Comparison of ENCODE assay signal across 8 cellular contexts in the genomic region with DNA sequence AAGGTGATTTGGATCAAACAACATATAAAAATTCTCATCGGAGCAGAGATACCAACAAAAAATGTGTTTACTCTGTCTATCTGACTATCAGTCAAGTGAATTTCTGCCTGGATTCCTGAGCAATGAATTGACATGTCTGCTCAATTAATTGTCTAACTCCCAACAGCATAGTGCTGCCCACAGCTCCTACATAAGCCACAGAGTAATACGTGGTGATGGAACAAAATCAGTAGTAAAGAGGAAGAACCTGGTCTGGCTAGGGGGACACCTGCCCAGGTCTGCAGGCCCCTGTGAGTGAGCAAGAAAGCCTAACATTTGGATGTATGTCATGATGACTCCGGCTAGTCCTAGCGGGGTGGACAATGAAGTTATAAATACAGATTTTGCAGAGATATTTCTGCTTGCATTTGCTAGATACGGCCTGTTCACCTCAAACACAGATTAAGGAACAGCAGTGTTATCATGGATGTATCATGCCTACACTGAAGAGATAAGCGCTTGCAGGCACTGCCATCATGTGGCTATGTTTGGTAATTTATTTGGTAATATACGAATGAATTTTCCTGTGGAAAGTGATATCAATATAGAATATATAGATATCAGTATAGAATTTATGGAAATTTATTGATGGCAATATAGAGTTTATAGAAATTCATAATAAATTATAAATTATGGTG.
DNase-seq lines count a peak whose midpoint lies in the region; ATAC-seq and TF ChIP-seq lines count a peak whose summit lies in the region.

No MANE protein-coding gene starts in this region.

- no peaks in the 10 kb centered on the region for H3K79me1 ChIP-seq in trophoblast cell (ENCODE audit: low read length)

- peak; percentile 64 for DNase-seq in ELR (ENCODE audit: low read depth)
- peak; percentile 62 for DNase-seq in activated T-cell treated with anti-CD3 and anti-CD28 coated beads, Interleukin-2, amount 50 U/mL, for 24 hours
- peak; percentile 51 for DNase-seq in fibroblast of villous mesenchyme (ENCODE audit: low read depth)
- DNase-seq in trophoblast cell = peak; percentile 52 to 76
- no peak for DNase-seq in omental fat pad (ENCODE audit: low spot score)

- ATAC-seq in HG03378 (IDR thresholded peaks at IDR 0.05; ENCODE audit: unreplicated experiment) (no peak), omental fat pad (ENCODE audit: low FRiP score) (no peak)

- no peak for TF ChIP-seq EP300 in Ishikawa (IDR thresholded peaks at IDR 0.05; ENCODE audit: borderline replicate concordance)

- peaks cover 27% of the 10 kb centered on the region for H3K4me1 Mint-ChIP-seq in activated T-cell treated with anti-CD3 and anti-CD28 coated beads, Interleukin-2, amount 50 U/mL, for 24 hours (ENCODE audit: low read depth)

- no peak overlapping the region for H4K91ac ChIP-seq in trophoblast cell (ENCODE audit: low read depth, low read length)

- H3K9me3 ChIP-seq in OCI-LY1 (ENCODE audit: low read length) (no peaks in the 10 kb centered on the region), trophoblast cell (ENCODE audit: insufficient read depth, low read depth, low read length) (no peaks in the 10 kb centered on the region)

- no peak overlapping the region for H4K12ac ChIP-seq in trophoblast cell (ENCODE audit: low read depth, low read length)

- WGBS in trophoblast cell (ENCODE audit: extremely low coverage, insufficient coverage, insufficient read length) = no CpG with 5 or more reads among the region's 7 CpGs

- no peaks in the 10 kb centered on the region for H3K4me1 ChIP-seq in OCI-LY1 (ENCODE audit: insufficient read depth, low read length, severe bottlenecking)
- no peaks in the 10 kb centered on the region for H3K4me1 ChIP-seq in trophoblast cell (ENCODE audit: control insufficient read depth in 1 of 2, insufficient read depth in 2 of 2, low read length in 2 of 2)

- no peak overlapping the region for H2AK5ac ChIP-seq in trophoblast cell (ENCODE audit: low read length)

- no peak overlapping the region for H3K23ac ChIP-seq in trophoblast cell (ENCODE audit: low read length)

- H3K9me2 ChIP-seq in OCI-LY1 (ENCODE audit: low read depth, low read length) = no peaks in the 10 kb centered on the region

- peaks cover 3% of the 10 kb centered on the region; the same call in 1 of the 2 replicates for H3F3A ChIP-seq in OCI-LY1 (ENCODE audit: insufficient read depth, low read length)

- H4K8ac ChIP-seq in trophoblast cell (ENCODE audit: low read depth, low read length) = no peak overlapping the region

- H3K4me3 ChIP-seq in OCI-LY1 (ENCODE audit: low read depth, low read length, poor library complexity, severe bottlenecking) = no peak overlapping the region
- no peak overlapping the region for H3K4me3 ChIP-seq in fibroblast of villous mesenchyme (ENCODE audit: low read depth, low read length)
- no peak overlapping the region for H3K4me3 ChIP-seq in trophoblast cell (ENCODE audit: low read depth, low read length)

- no peak overlapping the region for H2BK120ac ChIP-seq in trophoblast cell (ENCODE audit: insufficient read depth, low read length, poor library complexity)

- H2AFZ ChIP-seq in OCI-LY1 (ENCODE audit: low read length) (no peak overlapping the region), trophoblast cell (ENCODE audit: insufficient read depth, low read length, poor library complexity) (no peak overlapping the region)

- no peaks in the 10 kb centered on the region for H3K36me3 Mint-ChIP-seq in activated T-cell treated with anti-CD3 and anti-CD28 coated beads, Interleukin-2, amount 50 U/mL, for 24 hours (ENCODE audit: low read depth)

- no peaks in the 10 kb centered on the region for H3K9me3 Mint-ChIP-seq in activated T-cell treated with anti-CD3 and anti-CD28 coated beads, Interleukin-2, amount 50 U/mL, for 24 hours

- H3K27me3 ChIP-seq in OCI-LY1 (ENCODE audit: insufficient read depth, low read length) (no peaks in the 10 kb centered on the region), trophoblast cell (ENCODE audit: insufficient read depth, low read length) (no peaks in the 10 kb centered on the region)

- H3K4me3 Mint-ChIP-seq in activated T-cell treated with anti-CD3 and anti-CD28 coated beads, Interleukin-2, amount 50 U/mL, for 24 hours = no peak overlapping the region

- no peak overlapping the region for H3K18ac ChIP-seq in trophoblast cell (ENCODE audit: low read length)

- peak; percentile 69 for TF ChIP-seq CTCF in OCI-LY1 (IDR thresholded peaks at IDR 0.05; ENCODE audit: low read length)
- peak; percentile 66 for TF ChIP-seq CTCF in fibroblast of villous mesenchyme (IDR thresholded peaks at IDR 0.05; ENCODE audit: insufficient read depth, low read depth, low read length)
- TF ChIP-seq CTCF in omental fat pad (IDR thresholded peaks at IDR 0.05) = no peak

- H3K79me2 ChIP-seq in OCI-LY1 (ENCODE audit: insufficient read depth, low read length) (no peaks in the 10 kb centered on the region), trophoblast cell (ENCODE audit: control insufficient read depth, insufficient read depth, low read length, poor library complexity) (no peaks in the 10 kb centered on the region)

- H3K4me2 ChIP-seq in OCI-LY1 (ENCODE audit: low read length) = no peak overlapping the region
- H3K4me2 ChIP-seq in trophoblast cell (ENCODE audit: low read length) = no peak overlapping the region

- peaks cover 28% of the 10 kb centered on the region for H3K27me3 Mint-ChIP-seq in activated T-cell treated with anti-CD3 and anti-CD28 coated beads, Interleukin-2, amount 50 U/mL, for 24 hours

- H2BK12ac ChIP-seq in trophoblast cell (ENCODE audit: low read length) = no peak overlapping the region

- H3K27ac Mint-ChIP-seq in activated T-cell treated with anti-CD3 and anti-CD28 coated beads, Interleukin-2, amount 50 U/mL, for 24 hours = no peak overlapping the region

- H3K27ac ChIP-seq in OCI-LY1 (ENCODE audit: low read depth, low read length, poor library complexity, severe bottlenecking) = no peak overlapping the region
- H3K27ac ChIP-seq in trophoblast cell (ENCODE audit: low read depth, low read length) = no peak overlapping the region

- no peak overlapping the region for H3K4ac ChIP-seq in trophoblast cell (ENCODE audit: low read depth, low read length)

- no peak overlapping the region for H3K14ac ChIP-seq in trophoblast cell (ENCODE audit: low read length)

- no peaks in the 10 kb centered on the region for H4K20me1 ChIP-seq in OCI-LY1 (ENCODE audit: insufficient read depth, low read length)

- TF ChIP-seq RAD21 in Ishikawa (IDR thresholded peaks at IDR 0.05; ENCODE audit: low read depth) = peak; percentile 88

- H3K36me3 ChIP-seq in OCI-LY1 (ENCODE audit: insufficient read depth, low read length) = no peaks in the 10 kb centered on the region
- no peaks in the 10 kb centered on the region for H3K36me3 ChIP-seq in trophoblast cell (ENCODE audit: control insufficient read depth in 1 of 2, insufficient read depth in 2 of 2, low read length in 2 of 2)

- H3K9ac ChIP-seq in OCI-LY1 (ENCODE audit: low read length) (no peak overlapping the region), trophoblast cell (ENCODE audit: low read length) (no peak overlapping the region)

- no peak overlapping the region for H2BK5ac ChIP-seq in trophoblast cell (ENCODE audit: low read depth, low read length, poor library complexity)

TF ChIP-seq in Ishikawa, 13 proteins besides CTCF, POLR2A, EP300 and RAD21:
- TF ChIP-seq ZBTB7A (IDR thresholded peaks at IDR 0.05; ENCODE audit: low read depth) = no peak
- TF ChIP-seq, protein P1, sequence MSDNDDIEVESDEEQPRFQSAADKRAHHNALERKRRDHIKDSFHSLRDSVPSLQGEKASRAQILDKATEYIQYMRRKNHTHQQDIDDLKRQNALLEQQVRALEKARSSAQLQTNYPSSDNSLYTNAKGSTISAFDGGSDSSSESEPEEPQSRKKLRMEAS (IDR thresholded peaks at IDR 0.05) = no peak
- no peak for TF ChIP-seq NFIC (IDR thresholded peaks at IDR 0.05)
- TF ChIP-seq TAF1 (IDR thresholded peaks at IDR 0.05; ENCODE audit: low read depth) = no peak
- no peak for TF ChIP-seq CEBPB (IDR thresholded peaks at IDR 0.05)
- no peak for TF ChIP-seq TEAD4 (IDR thresholded peaks at IDR 0.05)
- no peak for TF ChIP-seq FOXM1 (IDR thresholded peaks at IDR 0.05; ENCODE audit: borderline replicate concordance, low read depth)
- TF ChIP-seq, protein P2, sequence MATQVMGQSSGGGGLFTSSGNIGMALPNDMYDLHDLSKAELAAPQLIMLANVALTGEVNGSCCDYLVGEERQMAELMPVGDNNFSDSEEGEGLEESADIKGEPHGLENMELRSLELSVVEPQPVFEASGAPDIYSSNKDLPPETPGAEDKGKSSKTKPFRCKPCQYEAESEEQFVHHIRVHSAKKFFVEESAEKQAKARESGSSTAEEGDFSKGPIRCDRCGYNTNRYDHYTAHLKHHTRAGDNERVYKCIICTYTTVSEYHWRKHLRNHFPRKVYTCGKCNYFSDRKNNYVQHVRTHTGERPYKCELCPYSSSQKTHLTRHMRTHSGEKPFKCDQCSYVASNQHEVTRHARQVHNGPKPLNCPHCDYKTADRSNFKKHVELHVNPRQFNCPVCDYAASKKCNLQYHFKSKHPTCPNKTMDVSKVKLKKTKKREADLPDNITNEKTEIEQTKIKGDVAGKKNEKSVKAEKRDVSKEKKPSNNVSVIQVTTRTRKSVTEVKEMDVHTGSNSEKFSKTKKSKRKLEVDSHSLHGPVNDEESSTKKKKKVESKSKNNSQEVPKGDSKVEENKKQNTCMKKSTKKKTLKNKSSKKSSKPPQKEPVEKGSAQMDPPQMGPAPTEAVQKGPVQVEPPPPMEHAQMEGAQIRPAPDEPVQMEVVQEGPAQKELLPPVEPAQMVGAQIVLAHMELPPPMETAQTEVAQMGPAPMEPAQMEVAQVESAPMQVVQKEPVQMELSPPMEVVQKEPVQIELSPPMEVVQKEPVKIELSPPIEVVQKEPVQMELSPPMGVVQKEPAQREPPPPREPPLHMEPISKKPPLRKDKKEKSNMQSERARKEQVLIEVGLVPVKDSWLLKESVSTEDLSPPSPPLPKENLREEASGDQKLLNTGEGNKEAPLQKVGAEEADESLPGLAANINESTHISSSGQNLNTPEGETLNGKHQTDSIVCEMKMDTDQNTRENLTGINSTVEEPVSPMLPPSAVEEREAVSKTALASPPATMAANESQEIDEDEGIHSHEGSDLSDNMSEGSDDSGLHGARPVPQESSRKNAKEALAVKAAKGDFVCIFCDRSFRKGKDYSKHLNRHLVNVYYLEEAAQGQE (IDR thresholded peaks at IDR 0.05; ENCODE audit: low read depth) = no peak
- no peak for TF ChIP-seq TCF12 (IDR thresholded peaks at IDR 0.05; ENCODE audit: low read depth)
- no peak for TF ChIP-seq CREB1 (IDR thresholded peaks at IDR 0.05; ENCODE audit: low read depth)
- TF ChIP-seq YY1 (IDR thresholded peaks at IDR 0.05; ENCODE audit: low read depth) = no peak
- TF ChIP-seq, protein P3, sequence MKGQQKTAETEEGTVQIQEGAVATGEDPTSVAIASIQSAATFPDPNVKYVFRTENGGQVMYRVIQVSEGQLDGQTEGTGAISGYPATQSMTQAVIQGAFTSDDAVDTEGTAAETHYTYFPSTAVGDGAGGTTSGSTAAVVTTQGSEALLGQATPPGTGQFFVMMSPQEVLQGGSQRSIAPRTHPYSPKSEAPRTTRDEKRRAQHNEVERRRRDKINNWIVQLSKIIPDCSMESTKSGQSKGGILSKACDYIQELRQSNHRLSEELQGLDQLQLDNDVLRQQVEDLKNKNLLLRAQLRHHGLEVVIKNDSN (IDR thresholded peaks at IDR 0.05) = no peak
- no peak for TF ChIP-seq EGR1 (IDR thresholded peaks at IDR 0.05)
TF ChIP-seq in Ishikawa: peak in this region for 0.

Comparison
In these comparisons a context has a peak if more than half of its experiments do, and no peak if none do; other contexts are left out.
1. CTCF ChIP-seq: peak in OCI-LY1 (single experiment) and fibroblast of villous mesenchyme (single experiment); none in omental fat pad (0 of 3).